ENCODE assay signal across 32 cellular contexts in the genomic region with DNA sequence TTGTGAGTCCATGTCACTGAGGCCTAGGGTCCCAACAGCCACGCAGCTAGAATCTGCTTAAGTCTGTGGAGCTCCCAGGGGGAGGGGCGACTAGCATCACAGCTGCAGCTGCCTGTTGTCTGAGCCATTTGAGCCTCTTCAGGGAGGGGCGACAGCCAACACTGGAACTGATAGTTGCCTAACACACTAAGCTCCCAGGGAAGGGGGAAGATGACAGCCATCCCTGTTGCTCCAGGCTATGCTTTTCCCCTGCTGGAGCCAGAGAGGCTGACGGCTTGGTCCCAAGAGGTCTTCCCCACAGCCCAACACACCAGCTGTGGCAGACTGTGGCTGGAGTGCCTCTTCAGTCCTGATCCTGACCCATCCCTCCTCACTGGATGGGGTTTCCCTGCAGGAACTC.
DNase-seq lines count a peak whose midpoint lies in the region; ATAC-seq, FAIRE-seq and TF ChIP-seq lines count a peak whose summit lies in the region.
"Had no signal": no experiment of that assay in that cellular context is flagged by ENCODE, and none has a peak within 500 bp of the region (broad histone marks: within the 10 kb centered on the region; RNA-seq: fewer than 3 reads in every experiment).

No MANE protein-coding gene starts in this region.

- no peaks in the 10 kb centered on the region for H3K4me1 Mint-ChIP-seq in WTC11
- H3K4me1 Mint-ChIP-seq in CD8-positive, alpha-beta T cell (ENCODE audit: low read depth), result no peaks in the 10 kb centered on the region
- H3K4me1 Mint-ChIP-seq: B cell, mesothelial cell of epicardium, T-helper 17 cell had no signal

- no peaks in the 10 kb centered on the region for H3K9me3 ChIP-seq in kidney (ENCODE audit: control insufficient read depth in 1 of 2, low read length in 2 of 2)
- H3K9me3 ChIP-seq in CD8-positive, alpha-beta T cell (ENCODE audit: low read length), result no peaks in the 10 kb centered on the region
- H3K9me3 ChIP-seq: ascending aorta, tibial artery had no signal

- CTCF ChIA-PET in WTC11 (lab: Charles Lee), result no interaction called here
- CTCF ChIA-PET in CD8-positive, alpha-beta T cell (lab: Charles Lee), result no interaction called here

- no peak overlapping the region for H3K4me3 Mint-ChIP-seq in WTC11
- no peak overlapping the region for H3K4me3 Mint-ChIP-seq in CD8-positive, alpha-beta T cell
- H3K4me3 Mint-ChIP-seq: activated T-cell treated with anti-CD3 and anti-CD28 coated beads, Interleukin-2, amount 50 U/mL, for 72 hours; B cell; mesothelial cell of epicardium; T-helper 17 cell had no signal

- FAIRE-seq in kidney (lab: Jason Lieb, UNC), result no peak
- FAIRE-seq: colon, GM12891, TTC549 had no signal

- H3K27ac Mint-ChIP-seq in WTC11, result no peak overlapping the region
- H3K27ac Mint-ChIP-seq in CD8-positive, alpha-beta T cell, result no peak overlapping the region
- H3K27ac Mint-ChIP-seq: activated T-cell treated with anti-CD3 and anti-CD28 coated beads, Interleukin-2, amount 50 U/mL, for 72 hours; B cell; mesothelial cell of epicardium; progenitor cell of endocrine pancreas; T-helper 17 cell had no signal

- no peaks in the 10 kb centered on the region for H3K4me1 ChIP-seq in kidney (ENCODE audit: control insufficient read depth in 1 of 2, insufficient read depth in 1 of 2, low read depth in 1 of 2, low read length in 2 of 2)
- no peaks in the 10 kb centered on the region for H3K4me1 ChIP-seq in CD8-positive, alpha-beta T cell (ENCODE audit: insufficient read depth, low read length)
- H3K4me1 ChIP-seq: ascending aorta, stomach, tibial artery had no signal

- no peak overlapping the region for H3K9ac ChIP-seq in kidney (ENCODE audit: low read length in 2 of 2)

- TF ChIP-seq CTCF in WTC11 (IDR thresholded peaks at IDR 0.05) (no peak), kidney (IDR thresholded peaks at IDR 0.05; ENCODE audit: borderline replicate concordance, extremely low read depth, insufficient read depth) (no peak)
- no peak for TF ChIP-seq CTCF in CD8-positive, alpha-beta T cell (IDR thresholded peaks at IDR 0.05)

- POLR2A ChIA-PET in WTC11 (lab: Charles Lee), result no interaction called here
- POLR2A ChIA-PET in CD8-positive, alpha-beta T cell (lab: Charles Lee), result no interaction called here

- H3K27me3 Mint-ChIP-seq in WTC11 (ENCODE audit: low read depth), result no peaks in the 10 kb centered on the region
- H3K27me3 Mint-ChIP-seq in CD8-positive, alpha-beta T cell (ENCODE audit: low read depth), result no peaks in the 10 kb centered on the region
- H3K27me3 Mint-ChIP-seq: B cell, progenitor cell of endocrine pancreas, T-helper 17 cell had no signal

- no peaks in the 10 kb centered on the region for H3K36me3 ChIP-seq in kidney (ENCODE audit: control insufficient read depth in 1 of 2, insufficient read depth in 2 of 2, low read length in 2 of 2)
- H3K36me3 ChIP-seq in CD8-positive, alpha-beta T cell (ENCODE audit: insufficient read depth, low read length), result no peaks in the 10 kb centered on the region
- H3K36me3 ChIP-seq: ascending aorta, cardiac muscle cell, neutrophil, stomach, tibial artery had no signal

- no peak overlapping the region for H3K27ac ChIP-seq in kidney (ENCODE audit: low read depth in 2 of 2, low read length in 2 of 2)
- H3K27ac ChIP-seq in CD8-positive, alpha-beta T cell (ENCODE audit: low read depth, low read length), result no peak overlapping the region
- H3K27ac ChIP-seq: ascending aorta, cardiac muscle cell, epithelial cell of prostate, neutrophil, stomach, tibial artery had no signal

- H3K4me3 ChIP-seq in kidney (ENCODE audit: low read length in 2 of 2), result no peak overlapping the region
- H3K4me3 ChIP-seq in CD8-positive, alpha-beta T cell (ENCODE audit: low read depth, low read length), result no peak overlapping the region
- H3K4me3 ChIP-seq: ascending aorta, cardiac muscle cell, stomach, tibial artery had no signal

- H3K9me3 Mint-ChIP-seq in WTC11, result peaks cover 7% of the 10 kb centered on the region
- peaks cover 18% of the 10 kb centered on the region for H3K9me3 Mint-ChIP-seq in CD8-positive, alpha-beta T cell

- DNase-seq in D341Med (ENCODE audit: low spot score), result peak; percentile 51
- peak; percentile 14 for DNase-seq in NCI-H345 (lab: John Stamatoyannopoulos, UW)
- peak; percentile 11 for DNase-seq in WTC11 (ENCODE audit: low spot score)
- peak; percentile 48 for DNase-seq in kidney
- DNase-seq in CD8-positive, alpha-beta T cell, result no peak
- no peak for DNase-seq in COLO829 (ENCODE audit: low spot score)
- no peak for DNase-seq in stimulated activated CD4-positive, alpha-beta T cell treated with anti-CD3 and anti-CD28 coated beads, Interleukin-1b, Interleukin-23, amount 100 ng/mL, for 48 hours
- DNase-seq: ACHN; activated CD4-positive, alpha-beta T cell treated with anti-CD3 and anti-CD28 coated beads, Interleukin-2, amount 50 U/mL, for 4 hours; activated T-cell treated with anti-CD3 and anti-CD28 coated beads, Interleukin-2, amount 50 U/mL, for 72 hours; DMS153; effector CD8-positive, alpha-beta T cell; IMR-90; MV-4-11; NCI-H1694; stimulated activated CD4-positive, alpha-beta T cell treated with anti-CD3 and anti-CD28 coated beads, Interleukin-12 subunit alpha, Interleukin-12 subunit beta, amount 100 ng/mL, for 4 hours; stimulated activated CD4-positive, alpha-beta T cell treated with anti-CD3 and anti-CD28 coated beads, Interleukin-4, amount 100 ng/mL, for 1 hour; stomach; T-helper 17 cell; tibial artery had no signal

- no peaks in the 10 kb centered on the region for H3K36me3 Mint-ChIP-seq in WTC11
- no peaks in the 10 kb centered on the region for H3K36me3 Mint-ChIP-seq in CD8-positive, alpha-beta T cell
- H3K36me3 Mint-ChIP-seq: mesothelial cell of epicardium had no signal

- intact Hi-C loops in kidney (cut with DNase I), result no loop called here
- intact Hi-C loops in CD8-positive, alpha-beta T cell (cut with DNase I, micrococcal nuclease), result no loop called here

- H3K27me3 ChIP-seq in CD8-positive, alpha-beta T cell (ENCODE audit: insufficient read depth, low read length), result no peaks in the 10 kb centered on the region
- H3K27me3 ChIP-seq: ascending aorta, neutrophil, stomach, tibial artery had no signal

- ATAC-seq in WTC11, result peak; percentile 68
- ATAC-seq in CD8-positive, alpha-beta T cell, result no peak
- ATAC-seq: activated CD4-positive, CD25-positive, alpha-beta regulatory T cell treated with anti-CD3 and anti-CD28 coated beads, Interleukin-2, amount 50 U/mL, for 24 hours; activated T-cell treated with anti-CD3 and anti-CD28 coated beads, Interleukin-2, amount 50 U/mL, for 72 hours; sciatic nerve; T-helper 17 cell had no signal

TF ChIP-seq in WTC11, 78 proteins besides CTCF, POLR2A, EP300 and RAD21:
- TF ChIP-seq FOXP1 (CRISPR knock-in tag; IDR thresholded peaks at IDR 0.05; ENCODE audit: borderline replicate concordance) (no peak), ATF1 (CRISPR knock-in tag; IDR thresholded peaks at IDR 0.05) (no peak), ZNF671 (CRISPR knock-in tag; IDR thresholded peaks at IDR 0.05) (no peak), E2F1 (CRISPR knock-in tag; IDR thresholded peaks at IDR 0.05) (no peak), SP1 (CRISPR knock-in tag; conservative IDR thresholded peaks at IDR 0.05) (no peak), NR3C1 (CRISPR knock-in tag; conservative IDR thresholded peaks at IDR 0.05; ENCODE audit: low read depth) (no peak), ATF2 (CRISPR knock-in tag; IDR thresholded peaks at IDR 0.05; ENCODE audit: borderline replicate concordance, low read depth) (no peak)
- TF ChIP-seq, protein P1, sequence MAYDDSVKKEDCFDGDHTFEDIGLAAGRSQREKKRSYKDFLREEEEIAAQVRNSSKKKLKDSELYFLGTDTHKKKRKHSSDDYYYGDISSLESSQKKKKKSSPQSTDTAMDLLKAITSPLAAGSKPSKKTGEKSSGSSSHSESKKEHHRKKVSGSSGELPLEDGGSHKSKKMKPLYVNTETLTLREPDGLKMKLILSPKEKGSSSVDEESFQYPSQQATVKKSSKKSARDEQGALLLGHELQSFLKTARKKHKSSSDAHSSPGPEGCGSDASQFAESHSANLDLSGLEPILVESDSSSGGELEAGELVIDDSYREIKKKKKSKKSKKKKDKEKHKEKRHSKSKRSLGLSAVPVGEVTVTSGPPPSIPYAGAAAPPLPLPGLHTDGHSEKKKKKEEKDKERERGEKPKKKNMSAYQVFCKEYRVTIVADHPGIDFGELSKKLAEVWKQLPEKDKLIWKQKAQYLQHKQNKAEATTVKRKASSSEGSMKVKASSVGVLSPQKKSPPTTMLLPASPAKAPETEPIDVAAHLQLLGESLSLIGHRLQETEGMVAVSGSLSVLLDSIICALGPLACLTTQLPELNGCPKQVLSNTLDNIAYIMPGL (CRISPR knock-in tag; IDR thresholded peaks at IDR 0.05), result no peak

Comparison
In these comparisons a context has a peak if more than half of its experiments do, and no peak if none do; other contexts are left out.
1. DNase-seq: peak in D341Med (single experiment), NCI-H345 (single experiment), WTC11 (single experiment) and kidney (single experiment); none in CD8-positive, alpha-beta T cell (0 of 7), COLO829 (single experiment) and stimulated activated CD4-positive, alpha-beta T cell treated with anti-CD3 and anti-CD28 coated beads, Interleukin-1b, Interleukin-23, amount 100 ng/mL, for 48 hours (single experiment).